ENCODE assay signal across 17 cellular contexts in genomic region chr13:65892859-65893258, GRCh38.
DNase-seq lines count a peak whose midpoint lies in the region; ATAC-seq and TF ChIP-seq lines count a peak whose summit lies in the region.
"Had no signal": no experiment of that assay in that cellular context is flagged by ENCODE, and none has a peak within 500 bp of the region (broad histone marks: within the 10 kb centered on the region; RNA-seq: fewer than 3 reads in every experiment).

No MANE protein-coding gene starts in this region.

- no peaks in the 10 kb centered on the region for H3K36me3 ChIP-seq in ACC112 (ENCODE audit: insufficient read depth, low read length)
- H3K36me3 ChIP-seq in OCI-LY1 (ENCODE audit: insufficient read depth, low read length): no peaks in the 10 kb centered on the region

- peak overlapping the region; percentile 21 for H2AFZ ChIP-seq in ACC112 (ENCODE audit: low read length, unreplicated experiment)
- H2AFZ ChIP-seq in OCI-LY1 (ENCODE audit: low read length): peak overlapping the region; percentile 51; the same call in 1 of the 2 replicates

- no peak overlapping the region for H3K4me2 ChIP-seq in OCI-LY1 (ENCODE audit: low read length)

- H3K4me1 ChIP-seq in ACC112 (ENCODE audit: control insufficient read depth, insufficient read depth, low read length, unreplicated experiment) (peaks cover 5% of the 10 kb centered on the region), OCI-LY1 (ENCODE audit: insufficient read depth, low read length, severe bottlenecking) (peaks cover 8% of the 10 kb centered on the region)

- H3K27ac ChIP-seq in ACC112 (ENCODE audit: low read depth, low read length): 0 out of 2 replicates have a peak overlapping the region, but pooled peaks have one; percentile 6
- no peak overlapping the region for H3K27ac ChIP-seq in OCI-LY1 (ENCODE audit: low read depth, low read length, poor library complexity, severe bottlenecking)

- no peaks in the 10 kb centered on the region for H4K20me1 ChIP-seq in OCI-LY1 (ENCODE audit: insufficient read depth, low read length)

- TF ChIP-seq CTCF in OCI-LY1 (IDR thresholded peaks at IDR 0.05; ENCODE audit: low read length): no peak

- H3K79me2 ChIP-seq in ACC112 (ENCODE audit: control insufficient read depth, insufficient read depth, low read length, unreplicated experiment) (no peaks in the 10 kb centered on the region), OCI-LY1 (ENCODE audit: insufficient read depth, low read length) (no peaks in the 10 kb centered on the region)

- H3K9me2 ChIP-seq in OCI-LY1 (ENCODE audit: low read depth, low read length): no peaks in the 10 kb centered on the region

- H3F3A ChIP-seq in OCI-LY1 (ENCODE audit: insufficient read depth, low read length): no peaks in the 10 kb centered on the region

- H3K4me3 ChIP-seq in ACC112 (ENCODE audit: low read depth, low read length) (no peak overlapping the region), OCI-LY1 (ENCODE audit: low read depth, low read length, poor library complexity, severe bottlenecking) (no peak overlapping the region)
- H3K4me3 ChIP-seq: K562 had no signal

- H3K27me3 ChIP-seq in ACC112 (ENCODE audit: insufficient read depth, low read length) (no peaks in the 10 kb centered on the region), OCI-LY1 (ENCODE audit: insufficient read depth, low read length) (no peaks in the 10 kb centered on the region)

- ATAC-seq in HG02798 (IDR thresholded peaks at IDR 0.05; ENCODE audit: poor library complexity, unreplicated experiment): no peak
- ATAC-seq: K562, Right ventricle myocardium inferior had no signal

- no peak overlapping the region for H3K9ac ChIP-seq in OCI-LY1 (ENCODE audit: low read length)

- H3K9me3 ChIP-seq in OCI-LY1 (ENCODE audit: low read length): no peaks in the 10 kb centered on the region

- DNase-seq in dermis microvascular lymphatic vessel endothelial cell (ENCODE audit: low read depth in 2 of 2) (peak; percentile 55 to 88), kidney tubule cell (ENCODE audit: low spot score) (peak; percentile 6), NCI-H2081 (lab: John Stamatoyannopoulos, UW) (no peak), D341Med (ENCODE audit: low spot score) (no peak), DMS53 treated with DMSO at 0.1 percent for 48 hours (lab: John Stamatoyannopoulos, UW; ENCODE audit: unreplicated experiment) (no peak)
- DNase-seq: 8988T, C1 segment of cervical spinal cord, DMS153, H9, NCI-H1048, NCI-H146, NCI-H2107 had no signal

Comparison
In these comparisons a context has a peak if more than half of its experiments do, and no peak if none do; other contexts are left out.
1. DNase-seq: peak in dermis microvascular lymphatic vessel endothelial cell (2 of 2) and kidney tubule cell (single experiment); none in NCI-H2081 (0 of 2), D341Med (single experiment) and DMS53 treated with DMSO at 0.1 percent for 48 hours (single experiment).